ENCODE assay signal across 7 cellular contexts in genomic region chr14:89040438-89041244, GRCh38.
DNase-seq lines count a peak whose midpoint lies in the region; ATAC-seq lines count a peak whose summit lies in the region.

No MANE protein-coding gene starts in this region.

- ATAC-seq in GM18511 (IDR thresholded peaks at IDR 0.05; ENCODE audit: unreplicated experiment), result peak; percentile 88
- peak; percentile 59 for ATAC-seq in HG03159 (IDR thresholded peaks at IDR 0.05; ENCODE audit: unreplicated experiment)
- peak; percentile 93 for ATAC-seq in left colon

- peak; percentile 88 for DNase-seq in NCI-H446 treated with DMSO at 0.1 percent for 48 hours (lab: John Stamatoyannopoulos, UW)
- peak; percentile 89 for DNase-seq in activated CD4-positive, alpha-beta T cell treated with anti-CD3 and anti-CD28 coated beads for 48 hours
- DNase-seq in left colon, result peak; percentile 82 to 90
- peak; percentile 70 to 87 for DNase-seq in stimulated activated CD4-positive, alpha-beta T cell treated with anti-CD3 and anti-CD28 coated beads, Interleukin-1b, Interleukin-23, amount 100 ng/mL, for 4 hours (ENCODE audit: low read depth in 2 of 2)

- intact Hi-C loops in left colon (cut with DNase I, micrococcal nuclease), result loop anchor here in 1 of 2 donors (5.0 kb wide), 1 partner anchor 862 kb away; no protein-coding TSS in a partner anchor

- peak overlapping the region; percentile 58 for H3K27ac ChIP-seq in cingulate gyrus (ENCODE audit: low read depth, low read length)

Comparison
In these comparisons a context has a peak if more than half of its experiments do, and no peak if none do; other contexts are left out.
1. Peak in every context shown above with its lines: DNase-seq, ATAC-seq and H3K27ac ChIP-seq.